ENCODE assay signal across 25 cellular contexts in genomic region chr4:95159384-95159783, GRCh38.
"Had no signal": no experiment of that assay in that cellular context is flagged by ENCODE, and none has a peak within 500 bp of the region (broad histone marks: within the 10 kb centered on the region; RNA-seq: fewer than 3 reads in every experiment).

No MANE protein-coding gene starts in this region.

- H3K4me2 ChIP-seq: hepatocyte had no signal

- ATAC-seq: activated CD4-positive, alpha-beta T cell treated with anti-CD3 and anti-CD28 coated beads for 36 hours; gastrocnemius medialis; left cardiac atrium; naive thymus-derived CD8-positive, alpha-beta T cell; right lobe of liver; stimulated activated naive CD8-positive, alpha-beta T cell treated with anti-CD3 and anti-CD28 coated beads, Interleukin-15, Interleukin-2, amounts not matched to agents 100 U/mL and 50 U/mL, for 24 hours had no signal

- H3K36me3 ChIP-seq: adrenal gland, colonic mucosa, gastrocnemius medialis, right lobe of liver, upper lobe of left lung had no signal

- H3K9me3 ChIP-seq: adrenal gland, body of pancreas, colonic mucosa, gastrocnemius medialis, right lobe of liver, upper lobe of left lung had no signal

- H3K9me3 Mint-ChIP-seq: activated naive CD8-positive, alpha-beta T cell treated with anti-CD3 and anti-CD28 coated beads for 36 hours; memory B cell; naive thymus-derived CD8-positive, alpha-beta T cell; T-helper 2 cell treated with Interferon-gamma antibody and Interleukin-4, amounts not matched to agents 5 μg/mL and 100 μg/mL, for 36 hours had no signal

- H3K79me2 ChIP-seq: hepatocyte had no signal

- H3K4me1 ChIP-seq: adrenal gland, colonic mucosa, gastrocnemius medialis, right lobe of liver, upper lobe of left lung had no signal

- H3K36me3 Mint-ChIP-seq: activated naive CD8-positive, alpha-beta T cell treated with anti-CD3 and anti-CD28 coated beads for 36 hours; memory B cell; naive thymus-derived CD8-positive, alpha-beta T cell had no signal

- H3K4me3 ChIP-seq: adrenal gland, body of pancreas, colonic mucosa, gastrocnemius medialis, hepatocyte, right lobe of liver, upper lobe of left lung had no signal

- H3K27ac ChIP-seq: adrenal gland, body of pancreas, colonic mucosa, gastrocnemius medialis, hepatocyte, right lobe of liver, upper lobe of left lung had no signal

- H3K27ac Mint-ChIP-seq: activated CD4-positive, alpha-beta T cell treated with anti-CD3 and anti-CD28 coated beads for 36 hours; activated naive CD8-positive, alpha-beta T cell treated with anti-CD3 and anti-CD28 coated beads for 36 hours; memory B cell; T-helper 2 cell treated with Interferon-gamma antibody and Interleukin-4, amounts not matched to agents 5 μg/mL and 100 μg/mL, for 36 hours had no signal

- H2AFZ ChIP-seq: hepatocyte had no signal

- H3K4me3 Mint-ChIP-seq: activated CD4-positive, alpha-beta T cell treated with anti-CD3 and anti-CD28 coated beads for 36 hours; activated naive CD8-positive, alpha-beta T cell treated with anti-CD3 and anti-CD28 coated beads for 36 hours; memory B cell; naive thymus-derived CD8-positive, alpha-beta T cell; T-helper 2 cell treated with Interferon-gamma antibody and Interleukin-4, amounts not matched to agents 5 μg/mL and 100 μg/mL, for 36 hours had no signal

- DNase-seq: activated CD4-positive, alpha-beta T cell treated with anti-CD3 and anti-CD28 coated beads for 36 hours; activated CD4-positive, alpha-beta T cell treated with anti-CD3 and anti-CD28 coated beads, Interleukin-2, amount 50 U/mL, for 48 hours; activated CD4-positive, CD25-positive, alpha-beta regulatory T cell; activated naive CD4-positive, alpha-beta T cell; activated naive CD8-positive, alpha-beta T cell treated with anti-CD3 and anti-CD28 coated beads for 36 hours; activated T-cell treated with anti-CD3 and anti-CD28 coated beads, Interleukin-2, amount 50 U/mL, for 48 hours; adrenal gland; aorta; cerebellar nuclear complex; colonic mucosa; effector memory CD4-positive, alpha-beta T cell; erythroblast; gastrocnemius medialis; glutamatergic neuron; left cardiac atrium; naive thymus-derived CD8-positive, alpha-beta T cell; right lobe of liver; stimulated activated CD4-positive, alpha-beta T cell treated with anti-CD3 and anti-CD28 coated beads, Interleukin-4, amount 100 ng/mL, for 1 hour; stimulated activated naive CD8-positive, alpha-beta T cell treated with anti-CD3 and anti-CD28 coated beads, Interleukin-15, Interleukin-2, amounts not matched to agents 100 U/mL and 50 U/mL, for 24 hours; T-helper 1 cell; upper lobe of left lung had no signal

- H3K4me1 Mint-ChIP-seq: memory B cell had no signal

- H3K27me3 Mint-ChIP-seq: activated CD4-positive, alpha-beta T cell treated with anti-CD3 and anti-CD28 coated beads for 36 hours; activated naive CD8-positive, alpha-beta T cell treated with anti-CD3 and anti-CD28 coated beads for 36 hours had no signal

- H3K27me3 ChIP-seq: adrenal gland, body of pancreas, colonic mucosa, gastrocnemius medialis, hepatocyte, right lobe of liver, upper lobe of left lung had no signal
